In genomic region chr13:36783883-36784282, GRCh38 we compare ENCODE assay signal across 23 cellular contexts. TPM values are rescaled to one million over a fixed set of nuclear protein-coding genes. Genes with fewer than 3 reads are reported as not detected.
DNase-seq lines count a peak whose midpoint lies in the region; ATAC-seq, FAIRE-seq and TF ChIP-seq lines count a peak whose summit lies in the region.
"Had no signal": no experiment of that assay in that cellular context is flagged by ENCODE, and none has a peak within 500 bp of the region (broad histone marks: within the 10 kb centered on the region; RNA-seq: fewer than 3 reads in every experiment).

No MANE protein-coding gene starts in this region.

- no peak overlapping the region for H2AK5ac ChIP-seq in H9 (ENCODE audit: insufficient read length, low read length)

- no peak overlapping the region for H2BK12ac ChIP-seq in H9 (ENCODE audit: insufficient read length, low read depth, low read length)

- H3K56ac ChIP-seq in H9 (ENCODE audit: insufficient read length, low read depth, low read length): no peak overlapping the region

- H3K4ac ChIP-seq in H9 (ENCODE audit: low read depth, low read length): no peak overlapping the region

- H3T11ph ChIP-seq in H9 (ENCODE audit: low read length): no peak overlapping the region

- no peak overlapping the region for H2AFZ ChIP-seq in HepG2 (ENCODE audit: low read length)
- H2AFZ ChIP-seq in H9 (ENCODE audit: low read length): no peak overlapping the region

- no peak overlapping the region for H3K4me2 ChIP-seq in HepG2 (ENCODE audit: low read depth, low read length)
- H3K4me2 ChIP-seq in H9 (ENCODE audit: insufficient read depth, insufficient read length, low read length): no peak overlapping the region
- H3K4me2 ChIP-seq: A549; BLaER1 treated with 17β-estradiol and CSF1 and Interleukin-3, amounts not matched to agents 10 nM and 100 nM had no signal

- H3K27me3 ChIP-seq in HepG2 (ENCODE audit: control insufficient read depth in 1 of 2, insufficient read depth in 2 of 2, low read length in 2 of 2) (no peaks in the 10 kb centered on the region; a peak in 1 of 5 replicates), right lobe of liver (no peaks in the 10 kb centered on the region), small intestine (ENCODE audit: control insufficient read depth in 2 of 2, insufficient read depth in 2 of 2, low read length in 2 of 2) (no peaks in the 10 kb centered on the region), H9 (ENCODE audit: insufficient read depth, low read length) (no peaks in the 10 kb centered on the region), suprapubic skin (peaks cover 2% of the 10 kb centered on the region)
- H3K27me3 ChIP-seq: BLaER1 treated with 17β-estradiol and CSF1 and Interleukin-3, amounts not matched to agents 10 nM and 100 nM had no signal

- H4K20me1 ChIP-seq in HepG2 (ENCODE audit: insufficient read depth, low read length) (no peaks in the 10 kb centered on the region), H9 (ENCODE audit: control insufficient read depth, insufficient read depth, insufficient read length) (no peaks in the 10 kb centered on the region)
- H4K20me1 ChIP-seq: BLaER1 treated with 17β-estradiol and CSF1 and Interleukin-3, amounts not matched to agents 10 nM and 100 nM had no signal

- H3K9ac ChIP-seq in HepG2 (ENCODE audit: insufficient read depth, low read depth, low read length) (no peak overlapping the region), H9 (ENCODE audit: extremely low read depth, insufficient read length, low read length) (no peak overlapping the region)
- H3K9ac ChIP-seq: BLaER1 treated with 17β-estradiol and CSF1 and Interleukin-3, amounts not matched to agents 10 nM and 100 nM had no signal

- peaks cover 8% of the 10 kb centered on the region for H3K4me1 ChIP-seq in HepG2 (ENCODE audit: insufficient read depth, low read length)
- H3K4me1 ChIP-seq in right lobe of liver: no peaks in the 10 kb centered on the region
- H3K4me1 ChIP-seq in small intestine (ENCODE audit: control insufficient read depth in 2 of 2, insufficient read depth in 1 of 2, low read depth in 1 of 2, low read length in 1 of 2): no peaks in the 10 kb centered on the region
- H3K4me1 ChIP-seq in H9 (ENCODE audit: insufficient read depth, low read length): peaks cover under 1% of the 10 kb centered on the region; the same call in 1 of the 2 replicates
- no peaks in the 10 kb centered on the region for H3K4me1 ChIP-seq in suprapubic skin
- H3K4me1 ChIP-seq: A549 had no signal

- H4K91ac ChIP-seq in H9 (ENCODE audit: insufficient read length, low read depth, low read length): no peak overlapping the region

- no peaks in the 10 kb centered on the region; a peak in 1 of 5 replicates for H3K9me3 Mint-ChIP-seq in H9
- H3K9me3 Mint-ChIP-seq: CD4-positive, alpha-beta T cell; CD8-positive, alpha-beta T cell had no signal

- no peak overlapping the region for H3K23ac ChIP-seq in H9 (ENCODE audit: insufficient read length, low read depth, low read length)

- no peak overlapping the region for H3K18ac ChIP-seq in H9 (ENCODE audit: insufficient read length, low read depth, low read length)

- no peak for FAIRE-seq in HepG2 (lab: Jason Lieb, UNC)
- FAIRE-seq in small intestine (lab: Jason Lieb, UNC): no peak
- FAIRE-seq: A549, D721Med, G401.6, GM12891, GM19239 had no signal

- no peak for TF ChIP-seq EP300 in HepG2 (IDR thresholded peaks at IDR 0.05; ENCODE audit: low read depth in 2 of 2, low read length in 2 of 2)
- TF ChIP-seq EP300 in HepG2 (CRISPR knock-in tag; IDR thresholded peaks at IDR 0.05; ENCODE audit: borderline replicate concordance): no peak
- TF ChIP-seq EP300 in suprapubic skin (IDR thresholded peaks at IDR 0.05): no peak

- POLR2A ChIA-PET in HepG2 (lab: Yijun Ruan, JAX): no interaction called here

- TF ChIP-seq CTCF in HepG2 (CRISPR knock-in tag; IDR thresholded peaks at IDR 0.05) (no peak), right lobe of liver (IDR thresholded peaks at IDR 0.05) (no peak), H9 (conservative IDR thresholded peaks at IDR 0.05) (no peak), suprapubic skin (IDR thresholded peaks at IDR 0.05) (no peak)

- H3K9me3 ChIP-seq in HepG2 (ENCODE audit: low read length) (no peaks in the 10 kb centered on the region), right lobe of liver (no peaks in the 10 kb centered on the region), small intestine (ENCODE audit: control insufficient read depth, low read depth) (no peaks in the 10 kb centered on the region), H9 (ENCODE audit: control insufficient read depth, low read depth, low read length) (no peaks in the 10 kb centered on the region), suprapubic skin (no peaks in the 10 kb centered on the region)
- H3K9me3 ChIP-seq: A549, Caco-2 had no signal

- no peak overlapping the region for H2BK20ac ChIP-seq in H9 (ENCODE audit: low read depth, low read length, poor library complexity, severe bottlenecking)

- no peak overlapping the region for H3K14ac ChIP-seq in H9 (ENCODE audit: insufficient read depth, low read length)

- no peak overlapping the region for H3K4me3 Mint-ChIP-seq in H9
- H3K4me3 Mint-ChIP-seq: B cell; CD4-positive, alpha-beta T cell; CD8-positive, alpha-beta T cell had no signal

- 0% methylated on average over 3 of the region's 3 CpGs for WGBS in HepG2 (ENCODE audit: low lambda C conversion rate)
- 19% methylated on average over 3 of the region's 3 CpGs for WGBS in right lobe of liver (ENCODE audit: insufficient coverage, low coverage, low lambda C conversion rate, missing lambda C conversion rate)
- WGBS in small intestine, 3 donors: 21 to 36% (median 34%) methylated on average over 3 of the region's 3 CpGs
- WGBS in H9 (ENCODE audit: extremely low coverage, insufficient read length, low lambda C conversion rate): no CpG with 5 or more reads among the region's 3 CpGs
- WGBS in suprapubic skin: 47% methylated on average over 3 of the region's 3 CpGs

- DNase-seq in left colon (no peak), HepG2 (ENCODE audit: low spot score) (peak; percentile 14), right lobe of liver (no peak), small intestine (peak; percentile 17), H9 (no peak), suprapubic skin (ENCODE audit: low spot score in 2 of 2) (no peak)
- DNase-seq in activated effector memory CD4-positive, alpha-beta T cell treated with Interleukin-2 at 50 U/mL for 16 hours: no peak
- DNase-seq: AML-193; Caco-2; Calu3; CD4-positive, alpha-beta T cell; CD8-positive, alpha-beta T cell; DMS79 treated with DMSO at 0.1 percent for 48 hours; GF-D8 had no signal

- no peak overlapping the region for H4K5ac ChIP-seq in H9 (ENCODE audit: insufficient read length, low read depth, low read length)

- no peak overlapping the region for H2BK5ac ChIP-seq in H9 (ENCODE audit: insufficient read length, low read length)

- intact Hi-C loops in left colon (cut with DNase I, micrococcal nuclease) (no loop called here), HepG2 (cut with micrococcal nuclease; ENCODE audit: unreplicated experiment) (no loop called here), right lobe of liver (cut with DNase I) (no loop called here)

- H2BK120ac ChIP-seq in H9 (ENCODE audit: low read depth, low read length, poor library complexity, severe bottlenecking): no peak overlapping the region

- no peaks in the 10 kb centered on the region; the same call in 1 of the 2 replicates for H3K27me3 Mint-ChIP-seq in H9 (ENCODE audit: low read depth)

- H3K23me2 ChIP-seq in H9 (ENCODE audit: insufficient read length, low read depth, low read length, poor library complexity, severe bottlenecking): no peaks in the 10 kb centered on the region

- H3K4me3 ChIP-seq in HepG2 (replicated peaks in 1 of 3; ENCODE audit: insufficient read depth in 1 of 3, low read depth in 2 of 3, low read length in 3 of 3): no peak overlapping the region
- H3K4me3 ChIP-seq in right lobe of liver: no peak overlapping the region
- H3K4me3 ChIP-seq in small intestine (ENCODE audit: low read depth in 1 of 2, low read length in 2 of 2): no peak overlapping the region
- H3K4me3 ChIP-seq in suprapubic skin: no peak overlapping the region
- H3K4me3 ChIP-seq: A549; BLaER1 treated with 17β-estradiol and CSF1 and Interleukin-3, amounts not matched to agents 10 nM and 100 nM had no signal

- TF ChIP-seq POLR2A in HepG2 (IDR thresholded peaks at IDR 0.05; ENCODE audit: insufficient read depth in 1 of 2, low read depth in 2 of 2, low read length in 2 of 2): no peak
- TF ChIP-seq POLR2A in right lobe of liver (IDR thresholded peaks at IDR 0.05): no peak
- TF ChIP-seq POLR2A in suprapubic skin (IDR thresholded peaks at IDR 0.05): no peak

- no peak overlapping the region for H3K27ac Mint-ChIP-seq in H9
- H3K27ac Mint-ChIP-seq: B cell; CD4-positive, alpha-beta T cell; CD8-positive, alpha-beta T cell had no signal

- TF ChIP-seq RAD21 in HepG2 (CRISPR knock-in tag; IDR thresholded peaks at IDR 0.05): no peak

- peaks cover 18 to 22% of the 10 kb centered on the region in 2 experiments for H3K4me1 Mint-ChIP-seq in H9

- ATAC-seq in left colon (peak; percentile 50), HepG2 (peak; percentile 44; the same call in 1 of the 3 replicates), right lobe of liver (peak; percentile 45 to 76 (median 62))
- ATAC-seq: A549; CD8-positive, alpha-beta T cell had no signal

- H3K36me3 Mint-ChIP-seq in H9 (ENCODE audit: insufficient read depth in 1 of 3, low read depth in 3 of 3): peaks cover 0 to 4% (median 3%) of the 10 kb centered on the region in 3 experiments; a peak in 2 of 7 replicates
- H3K36me3 Mint-ChIP-seq: CD8-positive, alpha-beta T cell had no signal

- H3K36me3 ChIP-seq in HepG2 (replicated peaks in 1 of 2; ENCODE audit: control insufficient read depth in 1 of 2, insufficient read depth in 2 of 2, low read length in 2 of 2) (no peaks in the 10 kb centered on the region), right lobe of liver (no peaks in the 10 kb centered on the region), small intestine (ENCODE audit: control insufficient read depth in 2 of 2, insufficient read depth in 2 of 2, low read length in 2 of 2) (no peaks in the 10 kb centered on the region), suprapubic skin (no peaks in the 10 kb centered on the region)
- H3K36me3 ChIP-seq: BLaER1 treated with 17β-estradiol and CSF1 and Interleukin-3, amounts not matched to agents 10 nM and 100 nM had no signal

- H3K79me2 ChIP-seq in HepG2 (ENCODE audit: insufficient read depth, low read length) (no peaks in the 10 kb centered on the region), H9 (ENCODE audit: insufficient read depth, low read length) (no peaks in the 10 kb centered on the region)

- H3K27ac ChIP-seq in HepG2 (ENCODE audit: extremely low read length, insufficient read depth, low read length) (no peak overlapping the region), right lobe of liver (no peak overlapping the region), small intestine (ENCODE audit: low read depth in 1 of 2, low read length in 1 of 2) (no peak overlapping the region), H9 (ENCODE audit: insufficient read length, low read depth, low read length) (no peak overlapping the region), suprapubic skin (no peak overlapping the region)
- H3K27ac ChIP-seq: 22Rv1; A549; BLaER1 treated with 17β-estradiol and CSF1 and Interleukin-3, amounts not matched to agents 10 nM and 100 nM; C4-2B had no signal

- in situ Hi-C loops in HepG2 (cut with HindIII; ENCODE audit: extremely low pct_ligation_motif_present, low pct_unique_long_range_greater_than_20kb): no loop called here

- no peak overlapping the region for H2BK15ac ChIP-seq in H9 (ENCODE audit: low read depth, low read length)

- H3K79me1 ChIP-seq in H9 (ENCODE audit: insufficient read depth, low read depth, low read length, poor library complexity, severe bottlenecking): no peaks in the 10 kb centered on the region

- no peak overlapping the region for H4K8ac ChIP-seq in H9 (replicated peaks; ENCODE audit: insufficient read length, low read depth, low read length)

- BruUV-seq in HepG2 (replicated peaks; lab: Mats Ljungman, UMichigan): no TSS peak

- CTCF ChIA-PET in HepG2 (lab: Yijun Ruan, JAX; ENCODE audit: low intra/inter-chr PET ratio, low total read pairs): no interaction called here

RNA-seq across cellular contexts. Expression of gene RFXAP, which starts 35.1 kb away (rescaled TPM):
- 1 to 10 TPM; 2.9 to 3.4 TPM for total RNA-seq in left colon
- total RNA-seq in HepG2 (2016; rRNA removed; fragmentation: Illumina TruSeq; extraction: Trizol): 1.8 and 4.4 TPM in 2 replicates
- 0.40 and 0.53 TPM in 2 replicates for total RNA-seq in HepG2 (2016; cell fraction: cytosol; rRNA removed; fragmentation: Illumina TruSeq; extraction: Trizol; ENCODE audit: low read depth)
- total RNA-seq in HepG2 (2016; cell fraction: insoluble cytoplasmic fraction; rRNA removed; fragmentation: Illumina TruSeq; extraction: Trizol): 2.1 and 3.6 TPM in 2 replicates
- 3.3 and 3.5 TPM in 2 replicates for total RNA-seq in HepG2 (2016; cell fraction: membrane; rRNA removed; fragmentation: Illumina TruSeq; extraction: Trizol)
- 4.8 and 5.9 TPM in 2 replicates for total RNA-seq in HepG2 (2016; cell fraction: nucleus; rRNA removed; fragmentation: Illumina TruSeq; extraction: Trizol)
- 6.9 and 7.9 TPM in 2 replicates for polyA plus RNA-seq in HepG2 (2011; rRNA removed)
- 3.0 and 4.3 TPM in 2 replicates for polyA plus RNA-seq in HepG2 (2011; cell fraction: cytosol; rRNA removed)
- polyA plus RNA-seq in HepG2 (2011; cell fraction: nucleus; rRNA removed): 5.9 and 7.8 TPM in 2 replicates
- polyA plus RNA-seq in HepG2 (2012): 8.1 and 9.7 TPM in 2 replicates
- polyA plus RNA-seq in HepG2 (2016; cell fraction: cytosol; fragmentation: Illumina TruSeq; extraction: Trizol; ENCODE audit: low read depth): 0.99 and 2.0 TPM in 2 replicates
- 12.7 and 13.6 TPM in 2 replicates for polyA plus RNA-seq in HepG2 (2016; cell fraction: insoluble cytoplasmic fraction; fragmentation: Illumina TruSeq; extraction: Trizol; ENCODE audit: low read depth)
- 4.3 and 5.6 TPM in 2 replicates for polyA plus RNA-seq in HepG2 (2016; cell fraction: membrane; fragmentation: Illumina TruSeq; extraction: Trizol; ENCODE audit: low read depth)
- 17.8 and 18.4 TPM in 2 replicates for polyA plus RNA-seq in HepG2 (2016; cell fraction: nucleus; fragmentation: Illumina TruSeq; extraction: Trizol; ENCODE audit: insufficient read depth, low read depth)
- polyA minus RNA-seq in HepG2 (2011; rRNA and poly(A)+ RNA removed; ENCODE audit: low replicate concordance): 1.7 and 1.9 TPM in 2 replicates
- 2.0 and 2.9 TPM in 2 replicates for polyA minus RNA-seq in HepG2 (2011; cell fraction: cytosol; rRNA and poly(A)+ RNA removed)
- 8.5 and 10.2 TPM in 2 replicates for polyA minus RNA-seq in HepG2 (2011; cell fraction: nucleus; rRNA and poly(A)+ RNA removed)
- total RNA-seq in right lobe of liver: 1 to 10 TPM in 3 of 6 experiments, under 1 TPM in 3; 0.50 to 1.6 (median 1.0) TPM
- 1 to 10 TPM in 2 of 3 donors, under 1 TPM in 1; 0.81 to 4.6 (median 1.3) TPM for polyA plus RNA-seq in small intestine
- 8.7 and 9.1 TPM in 2 replicates for total RNA-seq in H9 (2021)
- total RNA-seq in suprapubic skin: 1 to 10 TPM; 1.8 to 4.7 (median 2.2) TPM

Comparison
In these comparisons a context has a peak if more than half of its experiments do, and no peak if none do; other contexts are left out.
1. DNase-seq: peak in HepG2 (single experiment) and small intestine (single experiment); none in left colon (0 of 2), right lobe of liver (0 of 3), H9 (single experiment), suprapubic skin (0 of 2) and activated effector memory CD4-positive, alpha-beta T cell treated with Interleukin-2 at 50 U/mL for 16 hours (single experiment).
2. Peak in every context shown above with its lines, with median percentiles within 50 percentile points of each other: ATAC-seq.